ENCODE assay signal across 1 cellular context in genomic region chr11:2142300-2142759, GRCh38.
A peak's percentile ranks its signal among the peaks of the same experiment; 100 is the strongest.
TF ChIP-seq lines count a peak whose summit lies in the region.

No MANE protein-coding gene starts in this region.

TF ChIP-seq in HepG2, 621 proteins besides CTCF, POLR2A, EP300 and RAD21:
- TF ChIP-seq EEA1 (CRISPR knock-in tag; IDR thresholded peaks at IDR 0.05; ENCODE audit: borderline replicate concordance) (no peak), ZNF891 (CRISPR knock-in tag; IDR thresholded peaks at IDR 0.05) (no peak), FOSL2 (CRISPR knock-in tag; IDR thresholded peaks at IDR 0.05) (peak; percentile 34), RARG (CRISPR knock-in tag; IDR thresholded peaks at IDR 0.05; ENCODE audit: low read depth) (no peak), CBX2 (IDR thresholded peaks at IDR 0.05; ENCODE audit: low read depth, low read length) (peak; percentile 24; the same call in 1 of the 2 replicates), CBX2 (CRISPR knock-in tag; IDR thresholded peaks at IDR 0.05; ENCODE audit: low read depth) (no peak), ZNF780A (CRISPR knock-in tag; IDR thresholded peaks at IDR 0.05) (no peak), FOXO4 (CRISPR knock-in tag; conservative IDR thresholded peaks at IDR 0.05) (no peak), CREM (IDR thresholded peaks at IDR 0.05) (no peak), CREM (CRISPR knock-in tag; IDR thresholded peaks at IDR 0.05) (no peak), PAX8 (CRISPR knock-in tag; IDR thresholded peaks at IDR 0.05; ENCODE audit: borderline replicate concordance) (no peak), CEBPB (IDR thresholded peaks at IDR 0.05; ENCODE audit: borderline replicate concordance, low read depth, low read length) (0 out of 2 replicates have a peak, but pooled peaks have one; percentile 22), KDM3A (CRISPR knock-in tag; IDR thresholded peaks at IDR 0.05; ENCODE audit: low read depth) (no peak), MLXIP (CRISPR knock-in tag; IDR thresholded peaks at IDR 0.05; ENCODE audit: borderline replicate concordance) (no peak)
